Comparison of ENCODE assay signal across 10 cellular contexts in genomic region chr19:35264281-35265125, GRCh38. TPM values are rescaled to one million over a fixed set of nuclear protein-coding genes. Genes with fewer than 3 reads are reported as not detected.
A peak's percentile ranks its signal among the peaks of the same experiment; 100 is the strongest.
DNase-seq lines count a peak whose midpoint lies in the region; ATAC-seq and TF ChIP-seq lines count a peak whose summit lies in the region.
"Had no signal": no experiment of that assay in that cellular context is flagged by ENCODE, and none has a peak within 500 bp of the region (broad histone marks: within the 10 kb centered on the region; RNA-seq: fewer than 3 reads in every experiment).

No MANE protein-coding gene starts in this region.

- no peak for ATAC-seq in WTC11

- peak; percentile 3 for DNase-seq in activated naive CD4-positive, alpha-beta T cell treated with anti-CD3 and anti-CD28 coated beads for 36 hours
- DNase-seq in activated naive CD4-positive, alpha-beta T cell (lab: John Stamatoyannopoulos, UW): no peak
- peak; percentile 2 for DNase-seq in WTC11 (ENCODE audit: low spot score)
- DNase-seq in islet precursor cell: peak; percentile 41
- peak; percentile 43 for DNase-seq in type B pancreatic cell (ENCODE audit: extremely low spot score, unreplicated experiment)
- DNase-seq in central memory CD4-positive, alpha-beta T cell: no peak
- DNase-seq in NCI-H2196 treated with DMSO at 0.1 percent for 48 hours (lab: John Stamatoyannopoulos, UW; ENCODE audit: unreplicated experiment): no peak
- DNase-seq in iPS-NIHi11 (ENCODE audit: low spot score): no peak
- DNase-seq: C1 segment of cervical spinal cord had no signal

- H3K27ac Mint-ChIP-seq in activated naive CD4-positive, alpha-beta T cell treated with anti-CD3 and anti-CD28 coated beads for 36 hours: peak overlapping the region; percentile 62
- peak overlapping the region; percentile 74; the same call in 1 of the 2 replicates for H3K27ac Mint-ChIP-seq in WTC11
- peak overlapping the region; percentile 55 for H3K27ac Mint-ChIP-seq in type B pancreatic cell

- no peak for TF ChIP-seq CTCF in WTC11 (IDR thresholded peaks at IDR 0.05)
- TF ChIP-seq CTCF in type B pancreatic cell (conservative IDR thresholded peaks at IDR 0.05): no peak

- intact Hi-C loops in activated naive CD4-positive, alpha-beta T cell treated with anti-CD3 and anti-CD28 coated beads for 36 hours (cut with micrococcal nuclease): loop anchor here (5.0 kb wide), 1 partner anchor 202 kb away; no protein-coding TSS in a partner anchor

- H3K27me3 Mint-ChIP-seq in activated naive CD4-positive, alpha-beta T cell treated with anti-CD3 and anti-CD28 coated beads for 36 hours (ENCODE audit: low read depth): no peaks in the 10 kb centered on the region
- H3K27me3 Mint-ChIP-seq in WTC11 (ENCODE audit: low read depth): no peaks in the 10 kb centered on the region
- H3K27me3 Mint-ChIP-seq in type B pancreatic cell: no peaks in the 10 kb centered on the region

- CTCF ChIA-PET in activated naive CD4-positive, alpha-beta T cell treated with anti-CD3 and anti-CD28 coated beads for 36 hours (lab: Charles Lee): interaction anchor here (0.6 to 1.0 kb wide), 5 partner anchors 10 to 291 kb away, joined by 3 to 4 read pairs (median 3); no protein-coding TSS in a partner anchor
- CTCF ChIA-PET in WTC11 (lab: Charles Lee): interaction anchor here (0.5 to 0.7 kb wide), 4 partner anchors 61 to 197 kb away, joined by 3 read pairs; partner anchors contain the start of genes FXYD7 and LGI4

- peaks cover 5% of the 10 kb centered on the region for H3K36me3 Mint-ChIP-seq in activated naive CD4-positive, alpha-beta T cell treated with anti-CD3 and anti-CD28 coated beads for 36 hours (ENCODE audit: low read depth)
- peaks cover 29% of the 10 kb centered on the region for H3K36me3 Mint-ChIP-seq in WTC11
- no peaks in the 10 kb centered on the region for H3K36me3 Mint-ChIP-seq in type B pancreatic cell

- H3K4me1 Mint-ChIP-seq in activated naive CD4-positive, alpha-beta T cell treated with anti-CD3 and anti-CD28 coated beads for 36 hours (ENCODE audit: low read depth): peaks cover 16% of the 10 kb centered on the region
- H3K4me1 Mint-ChIP-seq in WTC11: peaks cover 7% of the 10 kb centered on the region
- H3K4me1 Mint-ChIP-seq in type B pancreatic cell (ENCODE audit: unreplicated experiment): peaks cover 13% of the 10 kb centered on the region

- no peaks in the 10 kb centered on the region for H3K9me3 Mint-ChIP-seq in activated naive CD4-positive, alpha-beta T cell treated with anti-CD3 and anti-CD28 coated beads for 36 hours
- H3K9me3 Mint-ChIP-seq in WTC11 (no peaks in the 10 kb centered on the region), type B pancreatic cell (no peaks in the 10 kb centered on the region)

- no peak overlapping the region for H3K4me3 Mint-ChIP-seq in activated naive CD4-positive, alpha-beta T cell treated with anti-CD3 and anti-CD28 coated beads for 36 hours
- H3K4me3 Mint-ChIP-seq in WTC11 (no peak overlapping the region), type B pancreatic cell (peak overlapping the region; percentile 76)

- POLR2A ChIA-PET in WTC11 (lab: Charles Lee): no interaction called here

TF ChIP-seq in WTC11, 78 proteins besides CTCF, POLR2A, EP300 and RAD21:
- TF ChIP-seq FOXP4 (CRISPR knock-in tag; IDR thresholded peaks at IDR 0.05): no peak

RNA-seq across cellular contexts. Expression of gene USF2, which starts 4.3 kb away (rescaled TPM):
- total RNA-seq in activated naive CD4-positive, alpha-beta T cell treated with anti-CD3 and anti-CD28 coated beads for 36 hours: 100 to 1,000 TPM; 136 to 144 TPM
- total RNA-seq in WTC11 (2021) (109 to 127 TPM (median 120 TPM) in 3 replicates), type B pancreatic cell (ENCODE audit: low replicate concordance) (107 and 133 TPM in 2 replicates)

RNA-seq across cellular contexts. Expression of gene LSR, which starts 15.7 kb away (rescaled TPM):
- 10 to 100 TPM in 1 of 2 experiments, 1 to 10 TPM in 1; 8.2 to 11.2 TPM for total RNA-seq in activated naive CD4-positive, alpha-beta T cell treated with anti-CD3 and anti-CD28 coated beads for 36 hours
- total RNA-seq in WTC11 (2021): 126 to 132 TPM (median 130 TPM) in 3 replicates
- total RNA-seq in type B pancreatic cell (ENCODE audit: low replicate concordance): 78.5 and 155 TPM in 2 replicates

RNA-seq across cellular contexts. Expression of gene HAMP, which starts 17.8 kb away (rescaled TPM):
- under 1 TPM; 0.19 to 0.86 TPM for total RNA-seq in activated naive CD4-positive, alpha-beta T cell treated with anti-CD3 and anti-CD28 coated beads for 36 hours
- total RNA-seq in WTC11 (2021) (0.11 to 0.22 TPM (median 0.14 TPM) in 3 replicates), type B pancreatic cell (ENCODE audit: low replicate concordance) (0.59 and 1.2 TPM in 2 replicates)

RNA-seq across cellular contexts. Expression of gene MAG, which starts 27.5 kb away (rescaled TPM):
- under 1 TPM; 0.19 to 0.77 TPM for total RNA-seq in activated naive CD4-positive, alpha-beta T cell treated with anti-CD3 and anti-CD28 coated beads for 36 hours
- total RNA-seq in WTC11 (2021) (0.23 to 0.53 TPM (median 0.46 TPM) in 3 replicates), type B pancreatic cell (ENCODE audit: low replicate concordance) (2.1 TPM in 1 of 2 replicates, not detected in the other)
- total RNA-seq: activated CD8-positive, alpha-beta memory T cell treated with anti-CD3 and anti-CD28 coated beads for 36 hours had no signal

RNA-seq across cellular contexts. Expression of gene FAM187B, which starts 36.0 kb away (rescaled TPM):
- not detected for total RNA-seq in activated naive CD4-positive, alpha-beta T cell treated with anti-CD3 and anti-CD28 coated beads for 36 hours
- total RNA-seq in WTC11 (2021) (0.16 to 0.20 TPM in 2 of 3 replicates, not detected in the other), type B pancreatic cell (ENCODE audit: low replicate concordance) (not detected in 2 replicates)
- total RNA-seq: activated CD8-positive, alpha-beta memory T cell treated with anti-CD3 and anti-CD28 coated beads for 36 hours had no signal

Comparison
In these comparisons a context has a peak if more than half of its experiments do, and no peak if none do; other contexts are left out.
1. DNase-seq: peak in activated naive CD4-positive, alpha-beta T cell treated with anti-CD3 and anti-CD28 coated beads for 36 hours (single experiment), WTC11 (single experiment), islet precursor cell (single experiment) and type B pancreatic cell (single experiment); none in activated naive CD4-positive, alpha-beta T cell (0 of 4), central memory CD4-positive, alpha-beta T cell (single experiment), NCI-H2196 treated with DMSO at 0.1 percent for 48 hours (single experiment) and iPS-NIHi11 (single experiment).
2. Peak in every context shown above with its lines, with median percentiles within 50 percentile points of each other: H3K27ac Mint-ChIP-seq.